In genomic region chrX:37350034-37350365, GRCh38 we compare ENCODE assay signal across 8 cellular contexts. TPM values are rescaled to one million over a fixed set of nuclear protein-coding genes. Genes with fewer than 3 reads are reported as not detected.
A peak's percentile ranks its signal among the peaks of the same experiment; 100 is the strongest.
DNase-seq lines count a peak whose midpoint lies in the region; ATAC-seq, FAIRE-seq and TF ChIP-seq lines count a peak whose summit lies in the region.

No MANE protein-coding gene starts in this region.

- TF ChIP-seq POLR2A in K562 (conservative IDR thresholded peaks at IDR 0.05): no peak

- no peak overlapping the region for H3K27ac Mint-ChIP-seq in activated naive CD4-positive, alpha-beta T cell treated with anti-CD3 and anti-CD28 coated beads, Interleukin-2, amount 10 ng/mL, durations not matched to agents 7 days and 5 days

- in situ Hi-C loops in K562 (cut with MboI): no loop called here

- FAIRE-seq in K562 (lab: Jason Lieb, UNC): no peak
- no peak for FAIRE-seq in kidney (lab: Jason Lieb, UNC)

- intact Hi-C loops in K562 (cut with micrococcal nuclease): no loop called here
- intact Hi-C loops in kidney (cut with DNase I): no loop called here

- peaks cover 36% of the 10 kb centered on the region for H3K4me1 ChIP-seq in HUES48 (ENCODE audit: control insufficient read depth, insufficient read depth, low read length)
- peaks cover 0 to 8% of the 10 kb centered on the region in 2 experiments; a peak in 3 of 5 replicates for H3K4me1 ChIP-seq in K562 (replicated peaks in 1 of 2; ENCODE audit: control insufficient read depth in 2 of 2, insufficient read depth in 2 of 2, low read length in 2 of 2)
- H3K4me1 ChIP-seq in kidney (ENCODE audit: control insufficient read depth in 1 of 2, insufficient read depth in 1 of 2, low read depth in 1 of 2, low read length in 2 of 2): no peaks in the 10 kb centered on the region

- H3K4me2 ChIP-seq in K562 (ENCODE audit: insufficient read depth, low read length): peak overlapping the region; percentile 86

- H3K27me3 ChIP-seq in HUES48 (ENCODE audit: control insufficient read depth, insufficient read depth, low read length): peaks cover 7% of the 10 kb centered on the region; the same call in 1 of the 2 replicates
- H3K27me3 ChIP-seq in K562 (ENCODE audit: control insufficient read depth in 2 of 2, insufficient read depth in 2 of 2, low read length in 2 of 2): no peaks in the 10 kb centered on the region; a peak in 1 of 5 replicates

- no peak overlapping the region for H3K4me3 Mint-ChIP-seq in activated naive CD4-positive, alpha-beta T cell treated with anti-CD3 and anti-CD28 coated beads, Interleukin-2, amount 10 ng/mL, durations not matched to agents 7 days and 5 days

- peak; percentile 13 for ATAC-seq in K562
- ATAC-seq in HG03135 (IDR thresholded peaks at IDR 0.05; ENCODE audit: unreplicated experiment): no peak

- no peaks in the 10 kb centered on the region for H3K36me3 ChIP-seq in HUES48 (ENCODE audit: control insufficient read depth, insufficient read depth, low read length)
- no peaks in the 10 kb centered on the region for H3K36me3 ChIP-seq in K562 (ENCODE audit: control insufficient read depth, insufficient read depth, low read length)
- H3K36me3 ChIP-seq in kidney (ENCODE audit: control insufficient read depth in 1 of 2, insufficient read depth in 2 of 2, low read length in 2 of 2): no peaks in the 10 kb centered on the region

- H3K27ac ChIP-seq in HUES48 (ENCODE audit: low read depth, low read length) (peak overlapping the region; percentile 51), K562 (ENCODE audit: extremely low read depth, low read depth, low read length) (peak overlapping the region; percentile 59; the same call in 1 of the 3 replicates), kidney (ENCODE audit: low read depth in 2 of 2, low read length in 2 of 2) (peak overlapping the region; percentile 86 to 88), substantia nigra (ENCODE audit: low read depth, low read length, poor library complexity, severe bottlenecking) (peak overlapping the region; percentile 95)

- peaks cover 23% of the 10 kb centered on the region for H3K27me3 Mint-ChIP-seq in activated naive CD4-positive, alpha-beta T cell treated with anti-CD3 and anti-CD28 coated beads, Interleukin-2, amount 10 ng/mL, durations not matched to agents 7 days and 5 days

- DNase-seq in K562 (ENCODE audit: extremely low read depth in 1 of 4, low spot score in 3 of 4) (no peak), kidney (no peak), substantia nigra (lab: John Stamatoyannopoulos, UW) (no peak), NCI-H446 treated with DMSO at 0.1 percent for 48 hours (lab: John Stamatoyannopoulos, UW) (no peak), NCI-H69 (lab: John Stamatoyannopoulos, UW) (no peak)
- no peak for DNase-seq in activated naive CD4-positive, alpha-beta T cell treated with anti-CD3 and anti-CD28 coated beads, Interleukin-2, amount 10 ng/mL, durations not matched to agents 7 days and 5 days

- peak overlapping the region; percentile 83; the same call in 1 of the 2 replicates for H2AFZ ChIP-seq in K562 (ENCODE audit: low read depth, low read length)

- no peaks in the 10 kb centered on the region for H4K20me1 ChIP-seq in K562 (replicated peaks; ENCODE audit: control insufficient read depth, insufficient read depth, low read length)

- H3K9me1 ChIP-seq in K562 (ENCODE audit: control insufficient read depth, insufficient read depth, low read length): no peaks in the 10 kb centered on the region

- POLR2A ChIA-PET in K562 (lab: Yijun Ruan, JAX): no interaction called here

- peaks cover 40% of the 10 kb centered on the region for H3K79me2 ChIP-seq in K562 (ENCODE audit: control insufficient read depth, insufficient read depth, low read length)

- H3K36me3 Mint-ChIP-seq in activated naive CD4-positive, alpha-beta T cell treated with anti-CD3 and anti-CD28 coated beads, Interleukin-2, amount 10 ng/mL, durations not matched to agents 7 days and 5 days: no peaks in the 10 kb centered on the region

- TF ChIP-seq CTCF in K562 (IDR thresholded peaks at IDR 0.05 in 2 of 3, conservative IDR thresholded peaks at IDR 0.05 in 1 of 3; ENCODE audit: insufficient read depth in 2 of 3, low read depth in 1 of 3, low read length in 3 of 3): no peak
- TF ChIP-seq CTCF in kidney (IDR thresholded peaks at IDR 0.05; ENCODE audit: borderline replicate concordance, extremely low read depth, insufficient read depth): no peak

- TF ChIP-seq RAD21 in K562 (CRISPR knock-in tag; conservative IDR thresholded peaks at IDR 0.05 in 1 of 2, IDR thresholded peaks at IDR 0.05 in 1 of 2): no peak

- 0% methylated on average over 3 of the region's 8 CpGs for WGBS in K562 (ENCODE audit: insufficient coverage, low coverage, missing lambda C conversion rate)

- peak overlapping the region; percentile 99 for H3K4me3 ChIP-seq in HUES48 (ENCODE audit: low read depth, low read length)
- peak overlapping the region; percentile 57 for H3K4me3 ChIP-seq in K562
- H3K4me3 ChIP-seq in kidney (ENCODE audit: low read length in 2 of 2): peak overlapping the region; percentile 66 to 70

- peaks cover 2% of the 10 kb centered on the region for H3K4me1 Mint-ChIP-seq in activated naive CD4-positive, alpha-beta T cell treated with anti-CD3 and anti-CD28 coated beads, Interleukin-2, amount 10 ng/mL, durations not matched to agents 7 days and 5 days

- no peaks in the 10 kb centered on the region for H3K9me3 ChIP-seq in HUES48 (ENCODE audit: control insufficient read depth, insufficient read depth, low read length)
- H3K9me3 ChIP-seq in K562 (replicated peaks; ENCODE audit: control insufficient read depth, insufficient read depth, low read depth, low read length): no peaks in the 10 kb centered on the region
- no peaks in the 10 kb centered on the region for H3K9me3 ChIP-seq in kidney (ENCODE audit: control insufficient read depth in 1 of 2, low read length in 2 of 2)

- H3K9me3 Mint-ChIP-seq in activated naive CD4-positive, alpha-beta T cell treated with anti-CD3 and anti-CD28 coated beads, Interleukin-2, amount 10 ng/mL, durations not matched to agents 7 days and 5 days: no peaks in the 10 kb centered on the region

- no TSS peak for BruUV-seq in K562 (replicated peaks; lab: Mats Ljungman, UMichigan)

- CTCF ChIA-PET in K562 (lab: Yijun Ruan, JAX; ENCODE audit: low intra/inter-chr PET ratio): no interaction called here
- CTCF ChIA-PET in activated naive CD4-positive, alpha-beta T cell treated with anti-CD3 and anti-CD28 coated beads, Interleukin-2, amount 10 ng/mL, durations not matched to agents 7 days and 5 days (lab: Charles Lee): no interaction called here

- no peak for TF ChIP-seq EP300 in K562 (IDR thresholded peaks at IDR 0.05; ENCODE audit: low read length)

- H3K9ac ChIP-seq in HUES48 (ENCODE audit: low read depth, low read length) (peak overlapping the region; percentile 61), K562 (ENCODE audit: insufficient read depth in 1 of 2, low read depth in 2 of 2, low read length in 2 of 2) (peak overlapping the region; percentile 72 to 98; a peak in 3 of 4 replicates), kidney (ENCODE audit: low read length in 2 of 2) (peak overlapping the region in 1 of 2 donors; percentile 77)

TF ChIP-seq in K562, 482 proteins besides CTCF, POLR2A, EP300 and RAD21:
- TF ChIP-seq, protein P1, sequence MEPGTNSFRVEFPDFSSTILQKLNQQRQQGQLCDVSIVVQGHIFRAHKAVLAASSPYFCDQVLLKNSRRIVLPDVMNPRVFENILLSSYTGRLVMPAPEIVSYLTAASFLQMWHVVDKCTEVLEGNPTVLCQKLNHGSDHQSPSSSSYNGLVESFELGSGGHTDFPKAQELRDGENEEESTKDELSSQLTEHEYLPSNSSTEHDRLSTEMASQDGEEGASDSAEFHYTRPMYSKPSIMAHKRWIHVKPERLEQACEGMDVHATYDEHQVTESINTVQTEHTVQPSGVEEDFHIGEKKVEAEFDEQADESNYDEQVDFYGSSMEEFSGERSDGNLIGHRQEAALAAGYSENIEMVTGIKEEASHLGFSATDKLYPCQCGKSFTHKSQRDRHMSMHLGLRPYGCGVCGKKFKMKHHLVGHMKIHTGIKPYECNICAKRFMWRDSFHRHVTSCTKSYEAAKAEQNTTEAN (CRISPR knock-in tag; IDR thresholded peaks at IDR 0.05): no peak
- no peak for TF ChIP-seq HDAC3 (IDR thresholded peaks at IDR 0.05; ENCODE audit: borderline replicate concordance, partially characterized antibody)
- TF ChIP-seq ELF1 (tag; IDR thresholded peaks at IDR 0.05): peak; percentile 19; the same call in 1 of the 2 replicates
- 0 out of 2 replicates have a peak, but pooled peaks have one; percentile 17 for TF ChIP-seq CHD2 (IDR thresholded peaks at IDR 0.05; ENCODE audit: low read depth, low read length)

RNA-seq across cellular contexts. Expression of gene PRRG1, which starts 0.8 kb away (rescaled TPM):
- 5.3 and 18.1 TPM in 2 replicates for total RNA-seq in K562 (2011; cell fraction: chromatin; rRNA removed; ENCODE audit: low replicate concordance)
- 4.3 and 6.7 TPM in 2 replicates for total RNA-seq in K562 (2011; cell fraction: nucleolus; rRNA removed)
- total RNA-seq in K562 (2011; cell fraction: nucleoplasm; rRNA removed): 9.3 and 21.5 TPM in 2 replicates
- 3.9 and 5.6 TPM in 2 replicates for total RNA-seq in K562 (2014; rRNA removed)
- 5.1 and 6.9 TPM in 2 replicates for total RNA-seq in K562 (2014; rRNA removed; fragmentation: Illumina TruSeq; extraction: Trizol)
- total RNA-seq in K562 (2015; rRNA removed; fragmentation: Illumina TruSeq; extraction: Trizol): 4.0 and 4.4 TPM in 2 replicates
- 4.2 and 4.9 TPM in 2 replicates for total RNA-seq in K562 (2021)
- polyA plus RNA-seq in K562 (2011; rRNA removed): 7.2 and 11.8 TPM in 2 replicates
- 7.7 and 8.0 TPM in 2 replicates for polyA plus RNA-seq in K562 (2011; cell fraction: cytosol; rRNA removed)
- polyA plus RNA-seq in K562 (2011; cell fraction: nucleus; rRNA removed): 4.2 and 9.5 TPM in 2 replicates
- 2.3 and 2.8 TPM in 2 replicates for polyA plus RNA-seq in K562 (2012)
- polyA plus RNA-seq in K562 (2014; fragmentation: Illumina TruSeq; extraction: Trizol): 5.1 and 7.1 TPM in 2 replicates
- polyA plus RNA-seq in K562 (2014; fragmentation: Nextera tagmentation; extraction: Ambion mirVana): 1 to 10 TPM; 1.7 to 4.2 TPM
- 2.8 and 3.7 TPM in 2 replicates for polyA plus RNA-seq in K562 (2014; rRNA removed)
- 9.5 and 12.8 TPM in 2 replicates for polyA minus RNA-seq in K562 (2011; rRNA and poly(A)+ RNA removed)
- polyA minus RNA-seq in K562 (2011; cell fraction: cytosol; rRNA and poly(A)+ RNA removed): 4.0 and 5.6 TPM in 2 replicates
- 6.2 and 8.6 TPM in 2 replicates for polyA minus RNA-seq in K562 (2011; cell fraction: nucleus; rRNA and poly(A)+ RNA removed)
- 23.4 TPM for total RNA-seq in kidney
- 5.8 TPM for polyA plus RNA-seq in kidney (ENCODE audit: insufficient read depth, low read depth, low replicate concordance)
